Comparison of ENCODE assay signal across 18 cellular contexts in the genomic region with DNA sequence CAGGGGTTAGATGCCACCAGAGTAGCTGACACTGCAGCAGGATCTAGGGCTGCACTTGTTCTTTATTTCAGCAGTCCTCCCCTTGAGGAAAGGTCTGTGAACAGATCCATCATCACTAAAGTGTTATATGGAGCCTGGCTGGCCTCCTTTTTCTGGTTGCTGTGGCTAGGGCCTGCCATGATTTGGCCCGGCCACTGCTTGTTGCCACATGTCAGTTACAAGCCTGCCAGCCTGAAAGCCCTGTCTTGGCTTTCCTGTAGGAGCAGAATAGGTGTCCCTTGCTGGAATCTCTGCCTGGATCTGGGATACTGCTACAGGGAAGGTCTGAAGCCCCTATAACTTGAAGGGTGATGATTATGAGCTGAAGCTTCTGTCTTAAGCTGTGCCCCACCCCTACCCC.
DNase-seq lines count a peak whose midpoint lies in the region; ATAC-seq, FAIRE-seq and TF ChIP-seq lines count a peak whose summit lies in the region.
"Had no signal": no experiment of that assay in that cellular context is flagged by ENCODE, and none has a peak within 500 bp of the region (broad histone marks: within the 10 kb centered on the region; RNA-seq: fewer than 3 reads in every experiment).

No MANE protein-coding gene starts in this region.

- H2AFZ ChIP-seq in KMS-11 (ENCODE audit: low read depth): peak overlapping the region; percentile 80
- H2AFZ ChIP-seq in keratinocyte (ENCODE audit: control insufficient read depth, low read length): no peak overlapping the region

- no peaks in the 10 kb centered on the region for H3K9me3 ChIP-seq in keratinocyte (ENCODE audit: control insufficient read depth, low read depth, low read length)
- no peaks in the 10 kb centered on the region for H3K9me3 ChIP-seq in suprapubic skin
- H3K9me3 ChIP-seq: Caco-2 had no signal

- H3K4me3 Mint-ChIP-seq in brain: peak overlapping the region in 2 of 5 experiments; percentile 36 to 67
- H3K4me3 Mint-ChIP-seq: CD4-positive, CD25-positive, alpha-beta regulatory T cell had no signal

- H3K79me2 ChIP-seq in KMS-11 (ENCODE audit: insufficient read depth, low read depth): no peaks in the 10 kb centered on the region
- H3K79me2 ChIP-seq in keratinocyte (ENCODE audit: control insufficient read depth, insufficient read depth, low read length): no peaks in the 10 kb centered on the region

- H3K4me2 ChIP-seq in KMS-11: peak overlapping the region; percentile 56; the same call in 1 of the 2 replicates
- peak overlapping the region; percentile 43 for H3K4me2 ChIP-seq in keratinocyte (ENCODE audit: control insufficient read depth, extremely low read depth, insufficient read depth, low read depth, low read length)

- H3K9me3 Mint-ChIP-seq in brain: peaks cover 0 to 2% (median 0%) of the 10 kb centered on the region in 5 experiments
- H3K9me3 Mint-ChIP-seq: CD4-positive, CD25-positive, alpha-beta regulatory T cell had no signal

- no peaks in the 10 kb centered on the region for H3K27me3 Mint-ChIP-seq in brain

- H3K36me3 ChIP-seq in KMS-11 (ENCODE audit: insufficient read depth) (no peaks in the 10 kb centered on the region), keratinocyte (ENCODE audit: control insufficient read depth in 2 of 2, extremely low read depth in 1 of 2, insufficient read depth in 2 of 2, low read length in 2 of 2) (no peaks in the 10 kb centered on the region), suprapubic skin (no peaks in the 10 kb centered on the region)

- DNase-seq in keratinocyte (ENCODE audit: low read depth, low spot score) (no peak), suprapubic skin (ENCODE audit: low spot score in 2 of 2) (no peak), activated T-cell treated with anti-CD3 and anti-CD28 coated beads for 4 hours (no peak)
- DNase-seq: ACHN; AML-193; Caco-2; CD4-positive, CD25-positive, alpha-beta regulatory T cell; NCI-H187 treated with DMSO at 0.1 percent for 48 hours; NCI-H2171; NCI-H446 treated with DMSO at 0.1 percent for 48 hours; NCI-H748 treated with DMSO at 0.1 percent for 48 hours; RPMI8226; SIG-M5 had no signal

- TF ChIP-seq POLR2A in suprapubic skin (IDR thresholded peaks at IDR 0.05): no peak

- 0 out of 2 replicates have a peak overlapping the region, but pooled peaks have one; percentile 4 for H3K9ac ChIP-seq in KMS-11
- no peak overlapping the region for H3K9ac ChIP-seq in keratinocyte (ENCODE audit: control insufficient read depth, extremely low read depth, insufficient read depth, low read length)

- FAIRE-seq in keratinocyte (lab: Jason Lieb, UNC): peak; percentile 34

- H3K4me1 Mint-ChIP-seq in brain: peaks cover 57% of the 10 kb centered on the region

- ATAC-seq in HG03521 (IDR thresholded peaks at IDR 0.05; ENCODE audit: unreplicated experiment) (no peak), HG03432 (IDR thresholded peaks at IDR 0.05; ENCODE audit: unreplicated experiment) (no peak), HG03460 (IDR thresholded peaks at IDR 0.05; ENCODE audit: unreplicated experiment) (no peak)

- TF ChIP-seq CTCF in KMS-11 (conservative IDR thresholded peaks at IDR 0.05; ENCODE audit: low read depth, low read length) (no peak), brain (conservative IDR thresholded peaks at IDR 0.05) (no peak), keratinocyte (optimal IDR thresholded peaks at IDR 0.05 in 1 of 3, IDR thresholded peaks at IDR 0.05 in 1 of 3, conservative IDR thresholded peaks at IDR 0.05 in 1 of 3; ENCODE audit: extremely low read depth in 1 of 3, insufficient read depth in 2 of 3, low read length in 3 of 3) (no peak), suprapubic skin (IDR thresholded peaks at IDR 0.05) (no peak)

- peak overlapping the region; percentile 76 to 97 (median 92) for H3K27ac Mint-ChIP-seq in brain
- H3K27ac Mint-ChIP-seq: CD4-positive, CD25-positive, alpha-beta regulatory T cell had no signal

- no peaks in the 10 kb centered on the region for H3K9me1 ChIP-seq in keratinocyte (ENCODE audit: control insufficient read depth, extremely low read depth, insufficient read depth, low read length)

- H3K4me1 ChIP-seq in KMS-11 (ENCODE audit: low read depth, poor library complexity, severe bottlenecking) (peaks cover 63% of the 10 kb centered on the region), keratinocyte (ENCODE audit: control insufficient read depth, extremely low read depth, insufficient read depth, low read length) (peaks cover 19% of the 10 kb centered on the region), suprapubic skin (peaks cover 44% of the 10 kb centered on the region)
- H3K4me1 ChIP-seq: Caco-2 had no signal

- dilution Hi-C loops in keratinocyte (cut with MboI; ENCODE audit: extremely low pct_ligation_motif_present, low sequenced_read_pairs): no loop called here

- H3K27me3 ChIP-seq in KMS-11 (ENCODE audit: insufficient read depth, low read depth) (no peaks in the 10 kb centered on the region), keratinocyte (ENCODE audit: control insufficient read depth, extremely low read depth, insufficient read depth, low read length) (no peaks in the 10 kb centered on the region), suprapubic skin (no peaks in the 10 kb centered on the region)

- H4K20me1 ChIP-seq in KMS-11 (ENCODE audit: insufficient read depth) (no peaks in the 10 kb centered on the region), keratinocyte (ENCODE audit: control insufficient read depth, extremely low read depth, insufficient read depth, low read length) (no peaks in the 10 kb centered on the region)

- peak overlapping the region; percentile 44; the same call in 1 of the 2 replicates for H3K27ac ChIP-seq in KMS-11
- no peak overlapping the region for H3K27ac ChIP-seq in keratinocyte (ENCODE audit: control insufficient read depth, insufficient read depth, low read length)
- H3K27ac ChIP-seq in suprapubic skin: peak overlapping the region; percentile 26

- H3K4me3 ChIP-seq in KMS-11 (IDR thresholded peaks at IDR 0.05; ENCODE audit: insufficient read depth, low read depth, low read length) (no peak overlapping the region), keratinocyte (ENCODE audit: control insufficient read depth in 2 of 3, extremely low read depth in 1 of 3, insufficient read depth in 2 of 3, low read depth in 1 of 3, low read length in 3 of 3) (no peak overlapping the region), suprapubic skin (no peak overlapping the region)

- no peak for TF ChIP-seq EP300 in suprapubic skin (IDR thresholded peaks at IDR 0.05)

- peaks cover 41% of the 10 kb centered on the region for H3K36me3 Mint-ChIP-seq in brain
- H3K36me3 Mint-ChIP-seq: CD4-positive, CD25-positive, alpha-beta regulatory T cell had no signal

- 56% methylated on average over 1 of the region's 1 CpG for WGBS in suprapubic skin
